13 cellular contexts compared by ENCODE assay signal in genomic region chr19:55528030-55528801, GRCh38. TPM values are rescaled to one million over a fixed set of nuclear protein-coding genes. Genes with fewer than 3 reads are reported as not detected.
DNase-seq lines count a peak whose midpoint lies in the region; ATAC-seq and TF ChIP-seq lines count a peak whose summit lies in the region.
"Had no signal": no experiment of that assay in that cellular context is flagged by ENCODE, and none has a peak within 500 bp of the region (broad histone marks: within the 10 kb centered on the region; RNA-seq: fewer than 3 reads in every experiment).

No MANE protein-coding gene starts in this region.

- no peak for DNase-seq in AG09319 (ENCODE audit: extremely low read depth, low read depth)
- peak; percentile 40 for DNase-seq in GM23248
- peak; percentile 84 for DNase-seq in NCI-H748 (lab: John Stamatoyannopoulos, UW; ENCODE audit: unreplicated experiment)
- DNase-seq in choroid plexus epithelial cell (ENCODE audit: low read depth): peak; percentile 50
- no peak for DNase-seq in endothelial cell (ENCODE audit: low spot score)
- no peak for DNase-seq in DMS114 treated with DMSO at 0.1 percent for 48 hours (lab: John Stamatoyannopoulos, UW; ENCODE audit: unreplicated experiment)
- DNase-seq: activated naive CD8-positive, alpha-beta T cell treated with anti-CD3 and anti-CD28 coated beads for 36 hours; left cardiac atrium; uterus had no signal

- no peaks in the 10 kb centered on the region for H3K79me2 ChIP-seq in GM23248 (ENCODE audit: insufficient read depth)

- no peaks in the 10 kb centered on the region for H3K36me3 Mint-ChIP-seq in endothelial cell (ENCODE audit: low read depth, unreplicated experiment)
- H3K36me3 Mint-ChIP-seq: activated naive CD8-positive, alpha-beta T cell treated with anti-CD3 and anti-CD28 coated beads for 36 hours had no signal

- no peaks in the 10 kb centered on the region for H3K27me3 Mint-ChIP-seq in endothelial cell (ENCODE audit: unreplicated experiment)
- H3K27me3 Mint-ChIP-seq: activated naive CD8-positive, alpha-beta T cell treated with anti-CD3 and anti-CD28 coated beads for 36 hours had no signal

- no peaks in the 10 kb centered on the region for H3K9me2 ChIP-seq in GM23248 (ENCODE audit: insufficient read depth)

- H3K36me3 ChIP-seq in GM23248 (ENCODE audit: low read depth): no peaks in the 10 kb centered on the region
- H3K36me3 ChIP-seq: uterus had no signal

- no peaks in the 10 kb centered on the region for H3K4me1 Mint-ChIP-seq in endothelial cell (ENCODE audit: unreplicated experiment)
- H3K4me1 Mint-ChIP-seq: activated naive CD8-positive, alpha-beta T cell treated with anti-CD3 and anti-CD28 coated beads for 36 hours had no signal

- H3K9me3 Mint-ChIP-seq in endothelial cell (ENCODE audit: unreplicated experiment): no peaks in the 10 kb centered on the region
- H3K9me3 Mint-ChIP-seq: activated naive CD8-positive, alpha-beta T cell treated with anti-CD3 and anti-CD28 coated beads for 36 hours; T-helper 1 cell treated with Interleukin-12 subunit alpha and Interleukin-12 subunit beta and Interleukin-4 antibody, amounts not matched to agents 30 μg/mL and 1 μg/mL, for 36 hours had no signal

- no peak overlapping the region for H2AFZ ChIP-seq in GM23248

- 12 to 13% methylated on average over 11 to 15 of the region's 15 CpGs for WGBS in GM23248 (ENCODE audit: low coverage in 1 of 2, low lambda C conversion rate in 2 of 2, missing lambda C conversion rate in 2 of 2), 2 experiments

- H3K4me1 ChIP-seq in GM23248 (ENCODE audit: insufficient read depth): no peaks in the 10 kb centered on the region; the same call in 1 of the 2 replicates
- H3K4me1 ChIP-seq: uterus had no signal

- H3K4me3 ChIP-seq in GM23248 (no peak overlapping the region), choroid plexus epithelial cell (ENCODE audit: low read depth, low read length) (peak overlapping the region; percentile 14)
- H3K4me3 ChIP-seq: uterus had no signal

- H3K4me3 Mint-ChIP-seq in endothelial cell (ENCODE audit: unreplicated experiment): no peak overlapping the region
- H3K4me3 Mint-ChIP-seq: activated naive CD8-positive, alpha-beta T cell treated with anti-CD3 and anti-CD28 coated beads for 36 hours; T-helper 1 cell treated with Interleukin-12 subunit alpha and Interleukin-12 subunit beta and Interleukin-4 antibody, amounts not matched to agents 30 μg/mL and 1 μg/mL, for 36 hours had no signal

- no peaks in the 10 kb centered on the region for H4K20me1 ChIP-seq in GM23248 (ENCODE audit: insufficient read depth)

- no peak overlapping the region for H3K9ac ChIP-seq in GM23248

- no peaks in the 10 kb centered on the region for H3K9me3 ChIP-seq in GM23248 (ENCODE audit: low read depth)
- H3K9me3 ChIP-seq: uterus had no signal

- ATAC-seq in GM19328 (IDR thresholded peaks at IDR 0.05; ENCODE audit: unreplicated experiment): no peak
- ATAC-seq in HG03025 (IDR thresholded peaks at IDR 0.05; ENCODE audit: low FRiP score, unreplicated experiment): no peak
- ATAC-seq: left cardiac atrium had no signal

- peak; percentile 14 for TF ChIP-seq CTCF in AG09319 (IDR thresholded peaks at IDR 0.05; ENCODE audit: low read depth, low read length)
- TF ChIP-seq CTCF in choroid plexus epithelial cell (conservative IDR thresholded peaks at IDR 0.05; ENCODE audit: low read depth, low read length): peak; percentile 46
- no peak for TF ChIP-seq CTCF in endothelial cell (IDR thresholded peaks at IDR 0.05; ENCODE audit: unreplicated experiment)

- in situ Hi-C loops in GM23248 (cut with MboI): no loop called here

- H3K27ac Mint-ChIP-seq in endothelial cell (ENCODE audit: unreplicated experiment): no peak overlapping the region
- H3K27ac Mint-ChIP-seq: activated naive CD8-positive, alpha-beta T cell treated with anti-CD3 and anti-CD28 coated beads for 36 hours; T-helper 1 cell treated with Interleukin-12 subunit alpha and Interleukin-12 subunit beta and Interleukin-4 antibody, amounts not matched to agents 30 μg/mL and 1 μg/mL, for 36 hours had no signal

- no peak overlapping the region for H3K27ac ChIP-seq in GM23248
- H3K27ac ChIP-seq: uterus had no signal

- no peak overlapping the region for H3K4me2 ChIP-seq in GM23248 (ENCODE audit: unreplicated experiment)

- H3F3A ChIP-seq in GM23248 (ENCODE audit: insufficient read depth): peaks cover 20% of the 10 kb centered on the region; the same call in 1 of the 2 replicates

- H3K27me3 ChIP-seq in GM23248 (replicated peaks; ENCODE audit: insufficient read depth): no peaks in the 10 kb centered on the region
- H3K27me3 ChIP-seq: uterus had no signal

RNA-seq across cellular contexts. Expression of gene SBK2, which starts 8.7 kb away (rescaled TPM):
- total RNA-seq in GM23248 (2014; rRNA removed; shearing (Covaris generic)): not detected in 2 replicates
- not detected in 2 replicates for polyA plus RNA-seq in GM23248 (2016; fragmentation: Nextera tagmentation; extraction: Ambion mirVana)
- total RNA-seq in endothelial cell (ENCODE audit: unreplicated experiment): 0.69 TPM
- total RNA-seq: activated naive CD8-positive, alpha-beta T cell treated with anti-CD3 and anti-CD28 coated beads for 36 hours; dorsolateral prefrontal cortex; uterus had no signal

RNA-seq across cellular contexts. Expression of gene SBK3, which starts 17.1 kb away (rescaled TPM):
- not detected in 2 replicates for total RNA-seq in GM23248 (2014; rRNA removed; shearing (Covaris generic))
- not detected in 2 replicates for polyA plus RNA-seq in GM23248 (2016; fragmentation: Nextera tagmentation; extraction: Ambion mirVana)
- 3.6 TPM for total RNA-seq in endothelial cell (ENCODE audit: unreplicated experiment)
- total RNA-seq: activated naive CD8-positive, alpha-beta T cell treated with anti-CD3 and anti-CD28 coated beads for 36 hours had no signal

RNA-seq across cellular contexts. Expression of gene SSC5D, which starts 40.0 kb away (rescaled TPM):
- 12.6 and 14.4 TPM in 2 replicates for total RNA-seq in GM23248 (2014; rRNA removed; shearing (Covaris generic))
- 9.8 and 10.0 TPM in 2 replicates for polyA plus RNA-seq in GM23248 (2016; fragmentation: Nextera tagmentation; extraction: Ambion mirVana)
- 0.95 TPM for total RNA-seq in endothelial cell (ENCODE audit: unreplicated experiment)

RNA-seq across cellular contexts. Expression of gene NAT14, which starts 43.2 kb away (rescaled TPM):
- total RNA-seq in GM23248 (2014; rRNA removed; shearing (Covaris generic)): 13.4 and 13.9 TPM in 2 replicates
- 11.1 and 12.0 TPM in 2 replicates for polyA plus RNA-seq in GM23248 (2016; fragmentation: Nextera tagmentation; extraction: Ambion mirVana)
- 37.7 TPM for total RNA-seq in endothelial cell (ENCODE audit: unreplicated experiment)

RNA-seq across cellular contexts. Expression of gene ZNF628, which starts 51.8 kb away (rescaled TPM):
- total RNA-seq in GM23248 (2014; rRNA removed; shearing (Covaris generic)): 1.7 and 4.3 TPM in 2 replicates
- polyA plus RNA-seq in GM23248 (2016; fragmentation: Nextera tagmentation; extraction: Ambion mirVana): 1.1 TPM in 2 replicates
- total RNA-seq in endothelial cell (ENCODE audit: unreplicated experiment): 8.7 TPM

Comparison
In these comparisons a context has a peak if more than half of its experiments do, and no peak if none do; other contexts are left out.
1. DNase-seq: peak in GM23248 (single experiment), NCI-H748 (single experiment) and choroid plexus epithelial cell (single experiment); none in AG09319 (single experiment), endothelial cell (single experiment) and DMS114 treated with DMSO at 0.1 percent for 48 hours (single experiment).